8 cellular contexts compared by ENCODE assay signal in genomic region chr7:104945599-104945956, GRCh38.
A peak's percentile ranks its signal among the peaks of the same experiment; 100 is the strongest.
DNase-seq lines count a peak whose midpoint lies in the region; ATAC-seq and TF ChIP-seq lines count a peak whose summit lies in the region.

No MANE protein-coding gene starts in this region.

- peaks cover 61% of the 10 kb centered on the region for H3K4me1 Mint-ChIP-seq in activated CD4-positive, alpha-beta T cell treated with anti-CD3 and anti-CD28 coated beads for 36 hours
- peaks cover 59% of the 10 kb centered on the region for H3K4me1 Mint-ChIP-seq in activated naive CD8-positive, alpha-beta T cell treated with anti-CD3 and anti-CD28 coated beads, Interleukin-2, amount 10 ng/mL, durations not matched to agents 7 days and 5 days

- CTCF ChIA-PET in activated CD4-positive, alpha-beta T cell treated with anti-CD3 and anti-CD28 coated beads for 36 hours (lab: Charles Lee) = interaction anchor here (0.7 to 3.3 kb wide), 5 partner anchors 12 to 1314 kb away, joined by 3 to 26 read pairs (median 4); no protein-coding TSS in a partner anchor

- TF ChIP-seq CTCF in left lung (IDR thresholded peaks at IDR 0.05) = no peak

- ATAC-seq in activated CD4-positive, alpha-beta T cell treated with anti-CD3 and anti-CD28 coated beads for 36 hours = no peak
- ATAC-seq in activated naive CD8-positive, alpha-beta T cell treated with anti-CD3 and anti-CD28 coated beads, Interleukin-2, amount 10 ng/mL, durations not matched to agents 7 days and 5 days (ENCODE audit: low read depth) = no peak
- ATAC-seq in left lung (no peak), GM18909 (IDR thresholded peaks at IDR 0.05; ENCODE audit: poor library complexity, unreplicated experiment) (no peak)

- H3K9ac ChIP-seq in subcutaneous abdominal adipose tissue (ENCODE audit: low read length in 5 of 5) = peak overlapping the region in 3 of 5 donors; percentile 11 to 63 (median 51)

- H3K27ac Mint-ChIP-seq in activated CD4-positive, alpha-beta T cell treated with anti-CD3 and anti-CD28 coated beads for 36 hours = peak overlapping the region; percentile 99
- H3K27ac Mint-ChIP-seq in activated naive CD8-positive, alpha-beta T cell treated with anti-CD3 and anti-CD28 coated beads, Interleukin-2, amount 10 ng/mL, durations not matched to agents 7 days and 5 days = peak overlapping the region; percentile 100

- peak overlapping the region; percentile 95 for H3K4me3 Mint-ChIP-seq in activated CD4-positive, alpha-beta T cell treated with anti-CD3 and anti-CD28 coated beads for 36 hours
- H3K4me3 Mint-ChIP-seq in activated naive CD8-positive, alpha-beta T cell treated with anti-CD3 and anti-CD28 coated beads, Interleukin-2, amount 10 ng/mL, durations not matched to agents 7 days and 5 days = peak overlapping the region; percentile 92

- H3K27ac ChIP-seq in left lung (peak overlapping the region; percentile 91 to 95), subcutaneous abdominal adipose tissue (ENCODE audit: low read depth, low read length) (peak overlapping the region; percentile 87)

- H3K4me1 ChIP-seq in left lung = peaks cover 20 to 57% of the 10 kb centered on the region in 2 donors
- peaks cover 9 to 38% (median 22%) of the 10 kb centered on the region in 5 donors for H3K4me1 ChIP-seq in subcutaneous abdominal adipose tissue (ENCODE audit: control insufficient read depth in 5 of 5, insufficient read depth in 5 of 5, low read length in 5 of 5)

- H3K9me3 Mint-ChIP-seq in activated CD4-positive, alpha-beta T cell treated with anti-CD3 and anti-CD28 coated beads for 36 hours (ENCODE audit: low read depth) = no peaks in the 10 kb centered on the region
- H3K9me3 Mint-ChIP-seq in activated naive CD8-positive, alpha-beta T cell treated with anti-CD3 and anti-CD28 coated beads, Interleukin-2, amount 10 ng/mL, durations not matched to agents 7 days and 5 days = no peaks in the 10 kb centered on the region

- POLR2A ChIA-PET in activated CD4-positive, alpha-beta T cell treated with anti-CD3 and anti-CD28 coated beads for 36 hours (lab: Charles Lee) = interaction anchor here (0.6 to 6.7 kb wide), 7 partner anchors 11 to 68 kb away, joined by 3 to 138 read pairs (median 9); partner anchors contain the start of gene KMT2E
- POLR2A ChIA-PET in activated naive CD8-positive, alpha-beta T cell treated with anti-CD3 and anti-CD28 coated beads, Interleukin-2, amount 10 ng/mL, durations not matched to agents 7 days and 5 days (lab: Charles Lee) = interaction anchor here (1.1 to 10.2 kb wide), 5 partner anchors 11 to 68 kb away, joined by 4 to 143 read pairs (median 8); partner anchors contain the start of gene KMT2E

- DNase-seq in activated CD4-positive, alpha-beta T cell treated with anti-CD3 and anti-CD28 coated beads for 36 hours = no peak
- no peak for DNase-seq in activated CD4-positive, alpha-beta T cell treated with anti-CD3 and anti-CD28 coated beads for 48 hours
- no peak for DNase-seq in activated naive CD8-positive, alpha-beta T cell treated with anti-CD3 and anti-CD28 coated beads, Interleukin-2, amount 10 ng/mL, durations not matched to agents 7 days and 5 days
- DNase-seq in left lung (no peak), HCEC 1CT (no peak), H4 (ENCODE audit: low spot score) (no peak)

- intact Hi-C loops in activated CD4-positive, alpha-beta T cell treated with anti-CD3 and anti-CD28 coated beads for 36 hours (cut with DNase I, micrococcal nuclease) = loop anchor here (1.0 to 10.0 kb wide), 7 partner anchors 12 to 1169 kb away; partner anchors contain the start of gene SYPL1 (in 1 of the 2)
- intact Hi-C loops in left lung (cut with DNase I) = no loop called here

- H3K36me3 Mint-ChIP-seq in activated CD4-positive, alpha-beta T cell treated with anti-CD3 and anti-CD28 coated beads for 36 hours (ENCODE audit: low read depth) = peaks cover 43% of the 10 kb centered on the region
- H3K36me3 Mint-ChIP-seq in activated naive CD8-positive, alpha-beta T cell treated with anti-CD3 and anti-CD28 coated beads, Interleukin-2, amount 10 ng/mL, durations not matched to agents 7 days and 5 days = peaks cover 7% of the 10 kb centered on the region

- H3K27me3 ChIP-seq in left lung (no peaks in the 10 kb centered on the region), subcutaneous abdominal adipose tissue (ENCODE audit: control insufficient read depth in 5 of 5, insufficient read depth in 4 of 5, low read length in 5 of 5) (no peaks in the 10 kb centered on the region)

- H3K9me3 ChIP-seq in left lung (no peaks in the 10 kb centered on the region), subcutaneous abdominal adipose tissue (ENCODE audit: control insufficient read depth in 5 of 5, low read length in 5 of 5) (no peaks in the 10 kb centered on the region)

- H3K36me3 ChIP-seq in left lung (no peaks in the 10 kb centered on the region), subcutaneous abdominal adipose tissue (ENCODE audit: control insufficient read depth in 5 of 5, insufficient read depth in 5 of 5, low read length in 5 of 5) (no peaks in the 10 kb centered on the region)

- no peak overlapping the region for H3K4me3 ChIP-seq in left lung
- H3K4me3 ChIP-seq in subcutaneous abdominal adipose tissue (ENCODE audit: low read depth in 1 of 5, low read length in 5 of 5) = peak overlapping the region in 3 of 5 donors; percentile 1 to 21 (median 17)

- H3K27me3 Mint-ChIP-seq in activated CD4-positive, alpha-beta T cell treated with anti-CD3 and anti-CD28 coated beads for 36 hours = no peaks in the 10 kb centered on the region
- H3K27me3 Mint-ChIP-seq in activated naive CD8-positive, alpha-beta T cell treated with anti-CD3 and anti-CD28 coated beads, Interleukin-2, amount 10 ng/mL, durations not matched to agents 7 days and 5 days = no peaks in the 10 kb centered on the region

Comparison
In these comparisons a context has a peak if more than half of its experiments do, and no peak if none do; other contexts are left out.
1. H3K4me3 ChIP-seq: peak in subcutaneous abdominal adipose tissue (3 of 5); none in left lung (0 of 2).
2. intact Hi-C loops: an anchor here in activated CD4-positive, alpha-beta T cell treated with anti-CD3 and anti-CD28 coated beads for 36 hours (1.0 to 10.0 kb wide); none called in left lung.